ENCODE assay signal across 12 cellular contexts in the genomic region with DNA sequence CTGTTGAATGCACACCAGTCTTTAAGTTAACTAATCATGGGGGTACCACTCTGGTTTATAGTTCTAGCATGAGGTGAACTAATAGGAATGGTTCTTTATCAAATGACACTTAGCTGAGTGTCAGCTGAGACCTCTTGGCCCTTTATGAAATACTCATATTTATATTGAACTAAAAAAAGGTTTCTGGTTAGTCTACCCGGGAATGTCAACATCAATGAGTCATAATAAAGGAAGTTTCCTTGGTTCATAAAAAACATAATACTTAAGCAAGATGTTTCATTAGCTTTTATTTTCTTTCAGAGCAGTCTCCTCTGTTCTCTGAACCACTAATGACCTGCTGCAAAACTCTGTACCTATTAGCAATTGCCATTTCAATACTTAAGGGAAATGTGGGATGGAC. TPM values are rescaled to one million over a fixed set of nuclear protein-coding genes. Genes with fewer than 3 reads are reported as not detected.
DNase-seq lines count a peak whose midpoint lies in the region; ATAC-seq and TF ChIP-seq lines count a peak whose summit lies in the region.
"Had no signal": no experiment of that assay in that cellular context is flagged by ENCODE, and none has a peak within 500 bp of the region (broad histone marks: within the 10 kb centered on the region; RNA-seq: fewer than 3 reads in every experiment).

No MANE protein-coding gene starts in this region.

- intact Hi-C loops in psoas muscle (cut with DNase I), result loop anchor here in 1 of 2 donors (10.0 kb wide), 1 partner anchor 114 kb away; no protein-coding TSS in a partner anchor

- H3K4me1 Mint-ChIP-seq in immature natural killer cell, result peaks cover 53 to 83% of the 10 kb centered on the region in 2 donors
- H3K4me1 Mint-ChIP-seq in activated naive CD4-positive, alpha-beta T cell treated with anti-CD3 and anti-CD28 coated beads, Interleukin-2, amount 10 ng/mL, durations not matched to agents 7 days and 5 days, result no peaks in the 10 kb centered on the region

- DNase-seq in DMS53 treated with DMSO at 0.1 percent for 48 hours (lab: John Stamatoyannopoulos, UW; ENCODE audit: unreplicated experiment), result peak; percentile 16
- DNase-seq in SJSA1 (ENCODE audit: low read depth in 1 of 2, low spot score in 2 of 2), result peak in 1 of 2 experiments; percentile 45
- DNase-seq in fibroblast of pulmonary artery (ENCODE audit: low read depth), result peak; percentile 79
- DNase-seq in psoas muscle, result no peak
- DNase-seq in immature natural killer cell, result no peak
- no peak for DNase-seq in activated naive CD4-positive, alpha-beta T cell treated with anti-CD3 and anti-CD28 coated beads, Interleukin-2, amount 10 ng/mL, durations not matched to agents 7 days and 5 days
- DNase-seq: activated CD4-positive, alpha-beta T cell treated with anti-CD3 and anti-CD28 coated beads, Interleukin-2, amount 50 U/mL, for 48 hours; NCI-H1436; OCI-M1 had no signal

- peak overlapping the region in 2 of 6 donors; percentile 13 to 37 for H3K27ac Mint-ChIP-seq in immature natural killer cell
- H3K27ac Mint-ChIP-seq in activated naive CD4-positive, alpha-beta T cell treated with anti-CD3 and anti-CD28 coated beads, Interleukin-2, amount 10 ng/mL, durations not matched to agents 7 days and 5 days, result no peak overlapping the region

- H3K4me3 Mint-ChIP-seq in immature natural killer cell, result no peak overlapping the region
- H3K4me3 Mint-ChIP-seq in activated naive CD4-positive, alpha-beta T cell treated with anti-CD3 and anti-CD28 coated beads, Interleukin-2, amount 10 ng/mL, durations not matched to agents 7 days and 5 days, result no peak overlapping the region

- CTCF ChIA-PET in activated naive CD4-positive, alpha-beta T cell treated with anti-CD3 and anti-CD28 coated beads, Interleukin-2, amount 10 ng/mL, durations not matched to agents 7 days and 5 days (lab: Charles Lee), result interaction anchor here (2.1 kb wide), 1 partner anchor 35 kb away, joined by 5 read pairs; no protein-coding TSS in a partner anchor

- H3K9me3 ChIP-seq in SJSA1 (replicated peaks) (no peaks in the 10 kb centered on the region), psoas muscle (no peaks in the 10 kb centered on the region)
- H3K9me3 ChIP-seq: neutrophil had no signal

- TF ChIP-seq CTCF in fibroblast of pulmonary artery (IDR thresholded peaks at IDR 0.05; ENCODE audit: low read length, missing control alignments) (no peak), psoas muscle (IDR thresholded peaks at IDR 0.05) (no peak)

- H3K9me3 Mint-ChIP-seq in immature natural killer cell, result no peaks in the 10 kb centered on the region
- H3K9me3 Mint-ChIP-seq in activated naive CD4-positive, alpha-beta T cell treated with anti-CD3 and anti-CD28 coated beads, Interleukin-2, amount 10 ng/mL, durations not matched to agents 7 days and 5 days, result no peaks in the 10 kb centered on the region

- H3K27me3 ChIP-seq in SJSA1 (replicated peaks) (no peaks in the 10 kb centered on the region), psoas muscle (ENCODE audit: insufficient read depth in 3 of 3, low read length in 2 of 3) (no peaks in the 10 kb centered on the region)
- H3K27me3 ChIP-seq: neutrophil had no signal

- peaks cover 0 to 1% (median 0%) of the 10 kb centered on the region in 3 donors for H3K27me3 Mint-ChIP-seq in immature natural killer cell (ENCODE audit: low read depth in 3 of 3)
- H3K27me3 Mint-ChIP-seq in activated naive CD4-positive, alpha-beta T cell treated with anti-CD3 and anti-CD28 coated beads, Interleukin-2, amount 10 ng/mL, durations not matched to agents 7 days and 5 days, result peaks cover 4% of the 10 kb centered on the region

- H3K36me3 Mint-ChIP-seq in immature natural killer cell, result peaks cover 7 to 21% (median 9%) of the 10 kb centered on the region in 3 donors
- H3K36me3 Mint-ChIP-seq in activated naive CD4-positive, alpha-beta T cell treated with anti-CD3 and anti-CD28 coated beads, Interleukin-2, amount 10 ng/mL, durations not matched to agents 7 days and 5 days, result no peaks in the 10 kb centered on the region

- H3K27ac ChIP-seq in SJSA1 (peak overlapping the region; percentile 2; the same call in 1 of the 2 replicates), psoas muscle (peak overlapping the region; percentile 50)
- H3K27ac ChIP-seq: neutrophil had no signal

- H3K4me1 ChIP-seq in SJSA1 (replicated peaks), result peaks cover 52% of the 10 kb centered on the region
- H3K4me1 ChIP-seq in psoas muscle, result peaks cover 24% of the 10 kb centered on the region

- peaks cover 85% of the 10 kb centered on the region for H3K36me3 ChIP-seq in SJSA1
- H3K36me3 ChIP-seq in psoas muscle (ENCODE audit: insufficient read depth in 1 of 2, low read depth in 1 of 2), result no peaks in the 10 kb centered on the region
- H3K36me3 ChIP-seq: neutrophil had no signal

- peak in 3 of 4 donors; percentile 23 to 41 (median 23) for ATAC-seq in psoas muscle
- no peak for ATAC-seq in GM19467 (IDR thresholded peaks at IDR 0.05; ENCODE audit: unreplicated experiment)
- ATAC-seq in GM21367 (IDR thresholded peaks at IDR 0.05; ENCODE audit: unreplicated experiment), result no peak

- WGBS in psoas muscle, 3 donors, result 13 to 33% (median 16%) methylated on average over 1 of the region's 1 CpG

- H3K4me3 ChIP-seq in SJSA1 (no peak overlapping the region), fibroblast of pulmonary artery (replicated peaks; ENCODE audit: low read depth, low read length) (no peak overlapping the region), psoas muscle (no peak overlapping the region)

RNA-seq across cellular contexts. Expression of a gene that starts 13.7 kb away (rescaled TPM):
- 49.9 and 65.0 TPM in 2 replicates for total RNA-seq in SJSA1 (2014; rRNA removed; shearing (Covaris generic))
- total RNA-seq in psoas muscle, result 10 to 100 TPM; 13.5 to 37.1 (median 21.0) TPM
- polyA plus RNA-seq in psoas muscle (1 to 10 TPM; 4.1 to 5.7 (median 4.3) TPM), immature natural killer cell (10 to 100 TPM; 17.3 to 45.0 (median 20.0) TPM)

RNA-seq across cellular contexts. Expression of a gene that starts 46.8 kb away (rescaled TPM):
- 0.37 TPM in 1 of 2 replicates, not detected in the other for total RNA-seq in SJSA1 (2014; rRNA removed; shearing (Covaris generic))
- total RNA-seq in psoas muscle, result under 1 TPM in 1 of 4 donors, not detected in 3; 0.24 TPM
- polyA plus RNA-seq in psoas muscle, result not detected
- polyA plus RNA-seq in immature natural killer cell, result not detected

Comparison
In these comparisons a context has a peak if more than half of its experiments do, and no peak if none do; other contexts are left out.
1. DNase-seq: peak in DMS53 treated with DMSO at 0.1 percent for 48 hours (single experiment) and fibroblast of pulmonary artery (single experiment); none in psoas muscle (0 of 2), immature natural killer cell (0 of 3) and activated naive CD4-positive, alpha-beta T cell treated with anti-CD3 and anti-CD28 coated beads, Interleukin-2, amount 10 ng/mL, durations not matched to agents 7 days and 5 days (single experiment).
2. ATAC-seq: peak in psoas muscle (3 of 4); none in GM19467 (single experiment) and GM21367 (single experiment).